8 cellular contexts compared by ENCODE assay signal in the genomic region with DNA sequence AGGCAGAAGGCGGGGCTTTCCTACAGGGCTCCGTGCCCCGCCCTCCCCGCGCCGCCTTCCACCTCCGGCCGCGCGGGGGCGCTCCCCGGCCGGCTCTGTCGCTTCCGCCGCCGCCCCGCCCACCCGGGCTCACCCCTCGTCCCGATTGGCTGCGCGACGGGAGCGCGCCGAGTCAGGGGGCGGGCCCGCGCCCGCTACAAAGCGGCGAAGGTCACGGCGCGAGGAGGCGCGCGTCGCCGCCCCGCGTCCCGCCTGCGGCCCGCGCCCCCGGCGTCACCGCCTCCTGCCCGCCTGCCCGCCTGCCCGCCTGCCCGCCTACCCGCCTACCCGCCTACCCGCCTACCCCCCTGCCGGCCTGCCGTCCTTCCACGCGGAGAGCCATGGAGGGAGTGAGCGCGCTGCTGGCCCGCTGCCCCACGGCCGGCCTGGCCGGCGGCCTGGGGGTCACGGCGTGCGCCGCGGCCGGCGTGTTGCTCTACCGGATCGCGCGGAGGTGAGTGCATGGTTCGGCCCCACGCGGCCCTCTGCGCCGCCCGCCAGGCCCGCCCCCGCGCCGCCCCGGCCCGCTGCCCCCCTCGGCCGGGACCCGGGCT. TPM values are rescaled to one million over a fixed set of nuclear protein-coding genes. Genes with fewer than 3 reads are reported as not detected.
DNase-seq lines count a peak whose midpoint lies in the region; ATAC-seq and TF ChIP-seq lines count a peak whose summit lies in the region.

Gene TMEM201 (plus strand): TSS at position 361 of the 593 bp plus-strand sequence. CDS start 20 bp downstream, at position 381.

- H3K18ac ChIP-seq in IMR-90 (ENCODE audit: low read depth, low read length): no peak within 1 kb of the TSS

- H3K36me3 ChIP-seq in IMR-90 (ENCODE audit: control insufficient read depth, insufficient read depth, low read length) (no peaks in the 10 kb centered on the region; the same call in 1 of the 2 replicates), Panc1 (ENCODE audit: control insufficient read depth, insufficient read depth, low read length) (no peaks in the 10 kb centered on the region)

- no peak within 1 kb of the TSS; the same call in 1 of the 2 replicates for H3K56ac ChIP-seq in IMR-90 (ENCODE audit: extremely low read depth, insufficient read depth, low read length)

- H3K4me1 Mint-ChIP-seq in activated T-cell treated with anti-CD3 and anti-CD28 coated beads, Interleukin-2, amount 50 U/mL, for 72 hours (ENCODE audit: low read depth): peaks cover 40% of the 10 kb centered on the region
- H3K4me1 Mint-ChIP-seq in naive thymus-derived CD8-positive, alpha-beta T cell: peaks cover 13 to 32% (median 25%) of the 10 kb centered on the region in 4 donors
- peaks cover 33 to 52% of the 10 kb centered on the region in 2 donors for H3K4me1 Mint-ChIP-seq in stimulated activated naive B cell treated with anti-CD40 and anti-IgM and Interleukin-4, amounts not matched to agents 10 μg/mL and 1 μg/mL and 100 μg/mL, for 72 hours

- no peaks in the 10 kb centered on the region for H3K27me3 Mint-ChIP-seq in activated T-cell treated with anti-CD3 and anti-CD28 coated beads, Interleukin-2, amount 50 U/mL, for 72 hours (ENCODE audit: low read depth)
- no peaks in the 10 kb centered on the region for H3K27me3 Mint-ChIP-seq in naive thymus-derived CD8-positive, alpha-beta T cell
- H3K27me3 Mint-ChIP-seq in stimulated activated naive B cell treated with anti-CD40 and anti-IgM and Interleukin-4, amounts not matched to agents 10 μg/mL and 1 μg/mL and 100 μg/mL, for 72 hours: no peaks in the 10 kb centered on the region

- peak within 1 kb of the TSS; percentile 34 for H2BK5ac ChIP-seq in IMR-90 (ENCODE audit: low read depth, low read length, poor library complexity, severe bottlenecking)

- BruUV-seq in IMR-90 (replicated peaks; lab: Mats Ljungman, UMichigan) (no TSS peak), Panc1 (replicated peaks; lab: Mats Ljungman, UMichigan) (no TSS peak)

- H4K8ac ChIP-seq in IMR-90 (ENCODE audit: low read depth in 2 of 2, low read length in 2 of 2): peak within 1 kb of the TSS; percentile 20 to 86; a peak in 2 of 4 replicates

- no peak within 1 kb of the TSS for H3K27ac Mint-ChIP-seq in activated T-cell treated with anti-CD3 and anti-CD28 coated beads, Interleukin-2, amount 50 U/mL, for 72 hours
- H3K27ac Mint-ChIP-seq in naive thymus-derived CD8-positive, alpha-beta T cell: peak within 1 kb of the TSS in 9 of 10 donors; percentile 41 to 94 (median 82)
- peak within 1 kb of the TSS; percentile 88 for H3K27ac Mint-ChIP-seq in stimulated activated naive B cell treated with anti-CD40 and anti-IgM and Interleukin-4, amounts not matched to agents 10 μg/mL and 1 μg/mL and 100 μg/mL, for 72 hours

- TF ChIP-seq RAD21 in IMR-90 (IDR thresholded peaks at IDR 0.05; ENCODE audit: low read length): peak; percentile 46; the same call in 1 of the 2 replicates

- H4K91ac ChIP-seq in IMR-90 (ENCODE audit: insufficient read depth, low read depth, low read length): peak within 1 kb of the TSS; percentile 27; the same call in 1 of the 2 replicates

- peak within 1 kb of the TSS; percentile 67; the same call in 1 of the 2 replicates for H3K4ac ChIP-seq in IMR-90 (ENCODE audit: low read depth, low read length)

- intact Hi-C loops in IMR-90 (cut with micrococcal nuclease): loop anchor here (5.0 kb wide), 1 partner anchor 301 kb away; no protein-coding TSS in a partner anchor
- intact Hi-C loops in Panc1 (cut with micrococcal nuclease; ENCODE audit: unreplicated experiment): no loop called here

- H3K27ac ChIP-seq in IMR-90 (ENCODE audit: insufficient read depth, low read length): peak within 1 kb of the TSS; percentile 58
- H3K27ac ChIP-seq in Panc1 (ENCODE audit: low read length): peak within 1 kb of the TSS; percentile 73

- peak within 1 kb of the TSS; percentile 79 for H3K23ac ChIP-seq in IMR-90 (ENCODE audit: low read depth, low read length)

- H4K20me1 ChIP-seq in IMR-90 (ENCODE audit: insufficient read depth, low read length): peaks cover 20% of the 10 kb centered on the region

- POLR2A ChIA-PET in IMR-90 (lab: Charles Lee; ENCODE audit: unreplicated experiment): no interaction called here
- POLR2A ChIA-PET in Panc1 (lab: Charles Lee): no interaction called here
- POLR2A ChIA-PET in naive thymus-derived CD8-positive, alpha-beta T cell (lab: Charles Lee): interaction anchor here (0.6 to 1.1 kb wide), 3 partner anchors 66 to 367 kb away, joined by 3 to 4 read pairs (median 4); no protein-coding TSS in a partner anchor

- H2BK15ac ChIP-seq in IMR-90 (ENCODE audit: low read depth, low read length): no peak within 1 kb of the TSS

- H3K14ac ChIP-seq in IMR-90 (replicated peaks; ENCODE audit: low read depth, low read length): peak within 1 kb of the TSS; percentile 74

- no peak within 1 kb of the TSS for H2BK20ac ChIP-seq in IMR-90 (ENCODE audit: low read depth, low read length)

- peak; percentile 69 for ATAC-seq in GM21528 (IDR thresholded peaks at IDR 0.05; ENCODE audit: low FRiP score, unreplicated experiment)
- peak; percentile 92 for ATAC-seq in IMR-90 (ENCODE audit: low read depth)
- peak; percentile 92 for ATAC-seq in Panc1
- peak; percentile 90 to 94 for ATAC-seq in activated T-cell treated with anti-CD3 and anti-CD28 coated beads, Interleukin-2, amount 50 U/mL, for 72 hours (replicated peaks in 1 of 2)
- peak; percentile 86 to 88 for ATAC-seq in naive thymus-derived CD8-positive, alpha-beta T cell
- ATAC-seq in stimulated activated naive B cell treated with anti-CD40 and anti-IgM and Interleukin-4, amounts not matched to agents 10 μg/mL and 1 μg/mL and 100 μg/mL, for 72 hours (replicated peaks): peak; percentile 81 to 89

- 0% methylated on average over 57 of the region's 94 CpGs; no CpG with 5 or more reads in 1 of the 2 experiments for WGBS in IMR-90 (ENCODE audit: extremely low coverage in 2 of 2, insufficient read length in 1 of 2), 2 experiments

- no peaks in the 10 kb centered on the region for H3K36me3 Mint-ChIP-seq in activated T-cell treated with anti-CD3 and anti-CD28 coated beads, Interleukin-2, amount 50 U/mL, for 72 hours (ENCODE audit: insufficient read depth in 2 of 2)
- H3K36me3 Mint-ChIP-seq in naive thymus-derived CD8-positive, alpha-beta T cell: no peaks in the 10 kb centered on the region
- H3K36me3 Mint-ChIP-seq in stimulated activated naive B cell treated with anti-CD40 and anti-IgM and Interleukin-4, amounts not matched to agents 10 μg/mL and 1 μg/mL and 100 μg/mL, for 72 hours: peaks cover 6 to 17% of the 10 kb centered on the region in 2 donors

- peak within 1 kb of the TSS; percentile 88 for H3K4me3 ChIP-seq in IMR-90 (ENCODE audit: insufficient read depth, low read depth, low read length)
- peak within 1 kb of the TSS; percentile 64 to 77 for H3K4me3 ChIP-seq in Panc1 (ENCODE audit: low read depth in 2 of 2, low read length in 2 of 2)

- DNase-seq in DMS114 treated with DMSO at 0.1 percent for 48 hours (lab: John Stamatoyannopoulos, UW; ENCODE audit: unreplicated experiment) (peak; percentile 76), IMR-90 (peak; percentile 85), Panc1 (ENCODE audit: low read depth, low spot score) (peak; percentile 20), fibroblast of gingiva (ENCODE audit: low read depth) (peak; percentile 89)
- peak; percentile 96 to 98 for DNase-seq in activated T-cell treated with anti-CD3 and anti-CD28 coated beads, Interleukin-2, amount 50 U/mL, for 72 hours
- DNase-seq in naive thymus-derived CD8-positive, alpha-beta T cell: peak; percentile 86 to 99 (median 94)
- DNase-seq in stimulated activated naive B cell treated with anti-CD40 and anti-IgM and Interleukin-4, amounts not matched to agents 10 μg/mL and 1 μg/mL and 100 μg/mL, for 72 hours: peak; percentile 89

- no peaks in the 10 kb centered on the region for H3K27me3 ChIP-seq in IMR-90 (ENCODE audit: control insufficient read depth, insufficient read depth, low read length)
- H3K27me3 ChIP-seq in Panc1 (ENCODE audit: control insufficient read depth, insufficient read depth, low read length): no peaks in the 10 kb centered on the region

- peak within 1 kb of the TSS; percentile 82 for H3K9ac ChIP-seq in IMR-90 (ENCODE audit: low read depth, low read length)

- TF ChIP-seq CTCF in IMR-90 (conservative IDR thresholded peaks at IDR 0.05; ENCODE audit: low read depth, low read length) (peak; percentile 87), Panc1 (IDR thresholded peaks at IDR 0.05) (peak; percentile 98)

- peak within 1 kb of the TSS; percentile 90 for H2AFZ ChIP-seq in IMR-90 (replicated peaks; ENCODE audit: low read length, poor library complexity)

- dilution Hi-C loops in IMR-90 (cut with HindIII; ENCODE audit: low sequenced_read_pairs, unreplicated experiment): no loop called here

- no peaks in the 10 kb centered on the region for H3K9me3 ChIP-seq in IMR-90 (ENCODE audit: control insufficient read depth, insufficient read depth, low read length)
- no peaks in the 10 kb centered on the region for H3K9me3 ChIP-seq in Panc1 (ENCODE audit: control insufficient read depth, insufficient read depth, low read depth, low read length)

- peak within 1 kb of the TSS; percentile 75 to 80 for H3K4me3 Mint-ChIP-seq in activated T-cell treated with anti-CD3 and anti-CD28 coated beads, Interleukin-2, amount 50 U/mL, for 72 hours
- peak within 1 kb of the TSS; percentile 72 to 93 (median 82) for H3K4me3 Mint-ChIP-seq in naive thymus-derived CD8-positive, alpha-beta T cell
- H3K4me3 Mint-ChIP-seq in stimulated activated naive B cell treated with anti-CD40 and anti-IgM and Interleukin-4, amounts not matched to agents 10 μg/mL and 1 μg/mL and 100 μg/mL, for 72 hours: peak within 1 kb of the TSS; percentile 84

- peak within 1 kb of the TSS; percentile 75 for H2AK5ac ChIP-seq in IMR-90 (ENCODE audit: low read depth, low read length)

- H3K79me1 ChIP-seq in IMR-90 (ENCODE audit: low read depth in 1 of 2, low read length in 2 of 2): peaks cover 14 to 44% of the 10 kb centered on the region in 2 experiments

- peak within 1 kb of the TSS; percentile 85 for H3K4me2 ChIP-seq in IMR-90 (ENCODE audit: low read depth, low read length)

- CTCF ChIA-PET in IMR-90 (lab: Yijun Ruan, JAX) (interaction anchor here (0.7 kb wide), 1 partner anchor 12 kb away, joined by 3 read pairs; no protein-coding TSS in a partner anchor), Panc1 (lab: Charles Lee) (interaction anchor here (0.6 to 1.0 kb wide), 4 partner anchors 15 to 311 kb away, joined by 3 to 4 read pairs (median 3); no protein-coding TSS in a partner anchor)

- H2AK9ac ChIP-seq in IMR-90 (replicated peaks; ENCODE audit: low read depth, low read length, poor library complexity): peak within 1 kb of the TSS; percentile 93

- in situ Hi-C loops in IMR-90 (cut with MboI; ENCODE audit: low sequenced_read_pairs) (no loop called here), Panc1 (cut with HindIII; ENCODE audit: low pct_unique_long_range_greater_than_20kb, low sequenced_read_pairs) (no loop called here)

- H3K4me1 ChIP-seq in IMR-90 (ENCODE audit: control insufficient read depth, insufficient read depth, low read length): peaks cover 14% of the 10 kb centered on the region
- peaks cover 3% of the 10 kb centered on the region; the same call in 1 of the 2 replicates for H3K4me1 ChIP-seq in Panc1 (ENCODE audit: control insufficient read depth, insufficient read depth, low read length)

- peaks cover 19% of the 10 kb centered on the region for H3K9me1 ChIP-seq in IMR-90 (ENCODE audit: insufficient read depth, low read length)

- H2BK120ac ChIP-seq in IMR-90 (ENCODE audit: low read depth, low read length): no peak within 1 kb of the TSS

- no peaks in the 10 kb centered on the region for H3K9me3 Mint-ChIP-seq in activated T-cell treated with anti-CD3 and anti-CD28 coated beads, Interleukin-2, amount 50 U/mL, for 72 hours
- no peaks in the 10 kb centered on the region for H3K9me3 Mint-ChIP-seq in naive thymus-derived CD8-positive, alpha-beta T cell
- H3K9me3 Mint-ChIP-seq in stimulated activated naive B cell treated with anti-CD40 and anti-IgM and Interleukin-4, amounts not matched to agents 10 μg/mL and 1 μg/mL and 100 μg/mL, for 72 hours: no peaks in the 10 kb centered on the region

- peak within 1 kb of the TSS; percentile 11; the same call in 1 of the 2 replicates for H4K5ac ChIP-seq in IMR-90 (ENCODE audit: low read depth, low read length)

- TF ChIP-seq POLR2A in IMR-90 (IDR thresholded peaks at IDR 0.05; ENCODE audit: low read depth, low read length): no peak

RNA-seq across cellular contexts. Expression of gene TMEM201, which starts in this region (rescaled TPM):
- total RNA-seq in IMR-90 (2012; rRNA removed) (1.3 and 1.9 TPM in 2 replicates), Panc1 (2021; ENCODE audit: unreplicated experiment) (26.5 TPM)
- 8.7 and 9.4 TPM in 2 replicates for polyA plus RNA-seq in IMR-90 (2012; rRNA removed)
- polyA plus RNA-seq in IMR-90 (2012; cell fraction: cytosol; rRNA removed): 5.6 and 9.3 TPM in 2 replicates
- polyA plus RNA-seq in IMR-90 (2012; cell fraction: nucleus; rRNA removed; ENCODE audit: low replicate concordance): 11.7 and 31.4 TPM in 2 replicates
- polyA plus RNA-seq in Panc1 (2012; ENCODE audit: insufficient read length): 16.2 TPM
- total RNA-seq in activated T-cell treated with anti-CD3 and anti-CD28 coated beads, Interleukin-2, amount 50 U/mL, for 72 hours: 10 to 100 TPM in 1 of 2 donors, 1 to 10 TPM in 1; 9.3 to 14.0 TPM
- 1 to 10 TPM; 8.8 to 9.2 TPM for total RNA-seq in naive thymus-derived CD8-positive, alpha-beta T cell
- polyA plus RNA-seq in naive thymus-derived CD8-positive, alpha-beta T cell: 1 to 10 TPM in 2 of 3 donors, under 1 TPM in 1; 0.73 to 2.2 (median 1.1) TPM

Comparison
In these comparisons a context has a peak if more than half of its experiments do, and no peak if none do; other contexts are left out.
1. Peak in every context shown above with its lines: DNase-seq, ATAC-seq, H3K4me3 ChIP-seq and H3K27ac ChIP-seq.
2. DNase-seq: peak in every context shown above with its lines; median percentile 97 in activated T-cell treated with anti-CD3 and anti-CD28 coated beads, Interleukin-2, amount 50 U/mL, for 72 hours; 94 in naive thymus-derived CD8-positive, alpha-beta T cell; 89 in fibroblast of gingiva; 89 in stimulated activated naive B cell treated with anti-CD40 and anti-IgM and Interleukin-4, amounts not matched to agents 10 μg/mL and 1 μg/mL and 100 μg/mL, for 72 hours; 85 in IMR-90; 76 in DMS114 treated with DMSO at 0.1 percent for 48 hours; 20 in Panc1.